11 cellular contexts compared by ENCODE assay signal in genomic region chr14:22520235-22520634, GRCh38.
DNase-seq lines count a peak whose midpoint lies in the region; ATAC-seq and TF ChIP-seq lines count a peak whose summit lies in the region.
"Had no signal": no experiment of that assay in that cellular context is flagged by ENCODE, and none has a peak within 500 bp of the region (broad histone marks: within the 10 kb centered on the region; RNA-seq: fewer than 3 reads in every experiment).

No MANE protein-coding gene starts in this region.

- peaks cover 92 to 100% (median 98%) of the 10 kb centered on the region in 3 donors for H3K4me1 Mint-ChIP-seq in CD8-positive, alpha-beta memory T cell
- H3K4me1 Mint-ChIP-seq in Caco-2 (ENCODE audit: low read depth, unreplicated experiment) = peaks cover 25% of the 10 kb centered on the region

- no peak for TF ChIP-seq CTCF in Caco-2 (IDR thresholded peaks at IDR 0.05; ENCODE audit: insufficient read depth in 1 of 2, low read depth in 1 of 2, low read length in 1 of 2, severe bottlenecking in 1 of 2, unreplicated experiment in 1 of 2)

- no TSS peak for BruUV-seq in Caco-2 (replicated peaks; lab: Mats Ljungman, UMichigan)

- H3K36me3 ChIP-seq in CD8-positive, alpha-beta memory T cell (ENCODE audit: insufficient read depth, low read length) = peaks cover 32% of the 10 kb centered on the region
- H3K36me3 ChIP-seq in mucosa of stomach (ENCODE audit: control insufficient read depth, insufficient read depth, low read length) (no peaks in the 10 kb centered on the region), Caco-2 (ENCODE audit: control insufficient read depth, insufficient read depth, low read length) (no peaks in the 10 kb centered on the region)

- no peaks in the 10 kb centered on the region for H3K27me3 ChIP-seq in CD8-positive, alpha-beta memory T cell (ENCODE audit: insufficient read depth, low read length, poor library complexity, severe bottlenecking)
- H3K27me3 ChIP-seq in mucosa of stomach (ENCODE audit: control insufficient read depth, insufficient read depth, low read length) (no peaks in the 10 kb centered on the region), Caco-2 (replicated peaks; ENCODE audit: control insufficient read depth, insufficient read depth, low read length) (no peaks in the 10 kb centered on the region)

- H3K4me3 ChIP-seq in CD8-positive, alpha-beta memory T cell (ENCODE audit: low read length) = peak overlapping the region; percentile 69
- H3K4me3 ChIP-seq in mucosa of stomach (ENCODE audit: low read length) (no peak overlapping the region), Caco-2 (ENCODE audit: low read depth, low read length) (no peak overlapping the region)

- peaks cover 54 to 98% (median 61%) of the 10 kb centered on the region in 3 donors for H3K36me3 Mint-ChIP-seq in CD8-positive, alpha-beta memory T cell
- no peaks in the 10 kb centered on the region for H3K36me3 Mint-ChIP-seq in Caco-2 (ENCODE audit: insufficient read depth, unreplicated experiment)

- CTCF ChIA-PET in CD8-positive, alpha-beta memory T cell (lab: Charles Lee) = interaction anchor here (0.9 to 3.8 kb wide), 7 partner anchors 8 to 880 kb away, joined by 3 to 26 read pairs (median 5); no protein-coding TSS in a partner anchor
- CTCF ChIA-PET in Caco-2 (lab: Charles Lee) = interaction anchor here (0.6 kb wide), 1 partner anchor 299 kb away, joined by 5 read pairs; no protein-coding TSS in a partner anchor

- H3K9me3 Mint-ChIP-seq in CD8-positive, alpha-beta memory T cell = no peaks in the 10 kb centered on the region
- H3K9me3 Mint-ChIP-seq in Caco-2 (ENCODE audit: unreplicated experiment) = no peaks in the 10 kb centered on the region

- POLR2A ChIA-PET in CD8-positive, alpha-beta memory T cell (lab: Charles Lee) = interaction anchor here (0.7 to 18.8 kb wide), 5 partner anchors 9 to 31 kb away, joined by 4 to 285 read pairs (median 33); no protein-coding TSS in a partner anchor
- POLR2A ChIA-PET in Caco-2 (lab: Charles Lee) = no interaction called here

- peak overlapping the region; percentile 88 to 95 (median 90) for H3K4me3 Mint-ChIP-seq in CD8-positive, alpha-beta memory T cell
- H3K4me3 Mint-ChIP-seq in Caco-2 (ENCODE audit: unreplicated experiment) = no peak overlapping the region

- H3K9ac ChIP-seq in mucosa of stomach (ENCODE audit: low read length) = peak overlapping the region; percentile 9

- intact Hi-C loops in Caco-2 (cut with micrococcal nuclease; ENCODE audit: unreplicated experiment) = no loop called here

- H3K27ac Mint-ChIP-seq in CD8-positive, alpha-beta memory T cell = peak overlapping the region; percentile 90 to 98 (median 96)
- H3K27ac Mint-ChIP-seq in Caco-2 (ENCODE audit: unreplicated experiment) = no peak overlapping the region

- ATAC-seq in SK-N-SH treated with all-trans-retinoic acid at 6 μM for 48 hours = no peak
- ATAC-seq: HCT116 had no signal

- no peaks in the 10 kb centered on the region for H3K9me3 ChIP-seq in CD8-positive, alpha-beta memory T cell (ENCODE audit: low read length)
- H3K9me3 ChIP-seq in mucosa of stomach (ENCODE audit: control insufficient read depth, low read length) = no peaks in the 10 kb centered on the region
- H3K9me3 ChIP-seq in Caco-2 = no peaks in the 10 kb centered on the region

- peak overlapping the region; percentile 38 for H3K27ac ChIP-seq in CD8-positive, alpha-beta memory T cell (ENCODE audit: low read depth, low read length)

- DNase-seq in CD8-positive, alpha-beta memory T cell = no peak
- DNase-seq in M059J (ENCODE audit: low read depth) = peak; percentile 66
- DNase-seq in astrocyte of the hippocampus (ENCODE audit: low read depth, low spot score) = peak; percentile 69
- no peak for DNase-seq in Caco-2
- DNase-seq in NCI-H187 (lab: John Stamatoyannopoulos, UW) = no peak
- no peak for DNase-seq in NOMO-1 treated with DMSO at 0.1 percent for 48 hours (lab: John Stamatoyannopoulos, UW; ENCODE audit: unreplicated experiment)
- DNase-seq: anterior cingulate cortex, left cardiac atrium had no signal

- H3K4me1 ChIP-seq in CD8-positive, alpha-beta memory T cell (ENCODE audit: insufficient read depth, low read length) = peaks cover 100% of the 10 kb centered on the region
- H3K4me1 ChIP-seq in mucosa of stomach (ENCODE audit: control insufficient read depth, insufficient read depth, low read length) (peaks cover 56% of the 10 kb centered on the region), Caco-2 (peaks cover 11% of the 10 kb centered on the region)

- no peaks in the 10 kb centered on the region for H3K27me3 Mint-ChIP-seq in CD8-positive, alpha-beta memory T cell
- H3K27me3 Mint-ChIP-seq in Caco-2 (ENCODE audit: insufficient read depth, unreplicated experiment) = no peaks in the 10 kb centered on the region

TF ChIP-seq in SK-N-SH treated with all-trans-retinoic acid at 6 μM for 48 hours, 23 proteins besides CTCF, POLR2A, EP300 and RAD21:
- TF ChIP-seq ZNF70 (CRISPR knock-in tag; IDR thresholded peaks at IDR 0.05) (no peak), SNAI2 (CRISPR knock-in tag; IDR thresholded peaks at IDR 0.05) (no peak), CSRNP3 (CRISPR knock-in tag; IDR thresholded peaks at IDR 0.05) (no peak), ZC3H10 (CRISPR knock-in tag; IDR thresholded peaks at IDR 0.05) (no peak), PATZ1 (CRISPR knock-in tag; IDR thresholded peaks at IDR 0.05; ENCODE audit: borderline replicate concordance) (no peak), ISL1 (CRISPR knock-in tag; IDR thresholded peaks at IDR 0.05) (no peak)

Comparison
In these comparisons a context has a peak if more than half of its experiments do, and no peak if none do; other contexts are left out.
1. DNase-seq: peak in M059J (single experiment) and astrocyte of the hippocampus (single experiment); none in CD8-positive, alpha-beta memory T cell (0 of 5), Caco-2 (0 of 2), NCI-H187 (0 of 2) and NOMO-1 treated with DMSO at 0.1 percent for 48 hours (single experiment).